Comparison of ENCODE assay signal across 18 cellular contexts in genomic region chr10:89475567-89475966, GRCh38. TPM values are rescaled to one million over a fixed set of nuclear protein-coding genes. Genes with fewer than 3 reads are reported as not detected.
DNase-seq lines count a peak whose midpoint lies in the region; FAIRE-seq lines count a peak whose summit lies in the region.
"Had no signal": no experiment of that assay in that cellular context is flagged by ENCODE, and none has a peak within 500 bp of the region (broad histone marks: within the 10 kb centered on the region; RNA-seq: fewer than 3 reads in every experiment).

No MANE protein-coding gene starts in this region.

- peak overlapping the region; percentile 25 for H3K27ac ChIP-seq in subcutaneous abdominal adipose tissue (ENCODE audit: low read depth, low read length)
- H3K27ac ChIP-seq: HL-60 had no signal

- H3K27me3 ChIP-seq in subcutaneous abdominal adipose tissue (ENCODE audit: control insufficient read depth in 5 of 5, insufficient read depth in 4 of 5, low read length in 5 of 5) = no peaks in the 10 kb centered on the region
- H3K27me3 ChIP-seq: adrenal gland had no signal

- H3K27me3 Mint-ChIP-seq in activated CD4-positive, alpha-beta T cell treated with anti-CD3 and anti-CD28 coated beads, Interleukin-2, amount 10 ng/mL, durations not matched to agents 7 days and 5 days = peaks cover 14% of the 10 kb centered on the region

- no peaks in the 10 kb centered on the region for H3K36me3 ChIP-seq in subcutaneous abdominal adipose tissue (ENCODE audit: control insufficient read depth in 5 of 5, insufficient read depth in 5 of 5, low read length in 5 of 5)
- H3K36me3 ChIP-seq: adrenal gland had no signal

- no peaks in the 10 kb centered on the region for H3K9me3 ChIP-seq in subcutaneous abdominal adipose tissue (ENCODE audit: control insufficient read depth in 5 of 5, low read length in 5 of 5)
- H3K9me3 ChIP-seq: adrenal gland had no signal

- peak overlapping the region in 1 of 5 donors; percentile 0 for H3K9ac ChIP-seq in subcutaneous abdominal adipose tissue (ENCODE audit: low read length in 5 of 5)

- no peaks in the 10 kb centered on the region for H3K36me3 Mint-ChIP-seq in activated CD4-positive, alpha-beta T cell treated with anti-CD3 and anti-CD28 coated beads, Interleukin-2, amount 10 ng/mL, durations not matched to agents 7 days and 5 days (ENCODE audit: low read depth)

- H3K9me3 Mint-ChIP-seq in activated CD4-positive, alpha-beta T cell treated with anti-CD3 and anti-CD28 coated beads, Interleukin-2, amount 10 ng/mL, durations not matched to agents 7 days and 5 days = no peaks in the 10 kb centered on the region

- DNase-seq in amniotic epithelial cell (ENCODE audit: low read depth) = peak; percentile 86
- peak; percentile 46 for DNase-seq in fibroblast of gingiva (ENCODE audit: low read depth)
- DNase-seq in medulla oblongata (ENCODE audit: extremely low spot score) = peak; percentile 41
- DNase-seq in GM19239 (ENCODE audit: insufficient read length, low spot score) = no peak
- DNase-seq in NCI-H1436 (lab: John Stamatoyannopoulos, UW) = no peak
- no peak for DNase-seq in activated CD4-positive, alpha-beta T cell treated with anti-CD3 and anti-CD28 coated beads, Interleukin-2, amount 10 ng/mL, durations not matched to agents 7 days and 5 days
- no peak for DNase-seq in mucosa of gallbladder (ENCODE audit: low spot score)
- DNase-seq: activated CD4-positive, alpha-beta T cell treated with anti-CD3 and anti-CD28 coated beads for 48 hours; adrenal gland; islet precursor cell; NCI-H2081 treated with DMSO at 0.1 percent for 48 hours; NCI-H82; RPMI8226; T-helper 2 cell; trophoblast cell had no signal

- H3K4me1 ChIP-seq in subcutaneous abdominal adipose tissue (ENCODE audit: control insufficient read depth in 5 of 5, insufficient read depth in 5 of 5, low read length in 5 of 5) = peaks cover 7 to 45% (median 41%) of the 10 kb centered on the region in 5 donors

- POLR2A ChIA-PET in activated CD4-positive, alpha-beta T cell treated with anti-CD3 and anti-CD28 coated beads, Interleukin-2, amount 10 ng/mL, durations not matched to agents 7 days and 5 days (lab: Charles Lee) = no interaction called here

- no peak overlapping the region for H3K4me3 Mint-ChIP-seq in activated CD4-positive, alpha-beta T cell treated with anti-CD3 and anti-CD28 coated beads, Interleukin-2, amount 10 ng/mL, durations not matched to agents 7 days and 5 days

- no peak for FAIRE-seq in GM19239 (lab: Jason Lieb, UNC)
- FAIRE-seq: frontal cortex had no signal

- peaks cover 8% of the 10 kb centered on the region for H3K4me1 Mint-ChIP-seq in activated CD4-positive, alpha-beta T cell treated with anti-CD3 and anti-CD28 coated beads, Interleukin-2, amount 10 ng/mL, durations not matched to agents 7 days and 5 days

- H3K4me3 ChIP-seq in subcutaneous abdominal adipose tissue (ENCODE audit: low read depth in 1 of 5, low read length in 5 of 5) = no peak overlapping the region
- H3K4me3 ChIP-seq: adrenal gland had no signal

- no peak overlapping the region for H3K27ac Mint-ChIP-seq in activated CD4-positive, alpha-beta T cell treated with anti-CD3 and anti-CD28 coated beads, Interleukin-2, amount 10 ng/mL, durations not matched to agents 7 days and 5 days

- CTCF ChIA-PET in activated CD4-positive, alpha-beta T cell treated with anti-CD3 and anti-CD28 coated beads, Interleukin-2, amount 10 ng/mL, durations not matched to agents 7 days and 5 days (lab: Charles Lee) = no interaction called here

RNA-seq across cellular contexts. Expression of gene SLC16A12, which starts 59.8 kb away (rescaled TPM):
- not detected for total RNA-seq in activated CD4-positive, alpha-beta T cell treated with anti-CD3 and anti-CD28 coated beads, Interleukin-2, amount 10 ng/mL, durations not matched to agents 7 days and 5 days
- 0.43 TPM for total RNA-seq in mucosa of gallbladder

Comparison
In these comparisons a context has a peak if more than half of its experiments do, and no peak if none do; other contexts are left out.
1. DNase-seq: peak in amniotic epithelial cell (single experiment), fibroblast of gingiva (single experiment) and medulla oblongata (single experiment); none in GM19239 (single experiment), NCI-H1436 (single experiment), activated CD4-positive, alpha-beta T cell treated with anti-CD3 and anti-CD28 coated beads, Interleukin-2, amount 10 ng/mL, durations not matched to agents 7 days and 5 days (single experiment) and mucosa of gallbladder (single experiment).